Comparison of ENCODE assay signal across 3 cellular contexts in the genomic region with DNA sequence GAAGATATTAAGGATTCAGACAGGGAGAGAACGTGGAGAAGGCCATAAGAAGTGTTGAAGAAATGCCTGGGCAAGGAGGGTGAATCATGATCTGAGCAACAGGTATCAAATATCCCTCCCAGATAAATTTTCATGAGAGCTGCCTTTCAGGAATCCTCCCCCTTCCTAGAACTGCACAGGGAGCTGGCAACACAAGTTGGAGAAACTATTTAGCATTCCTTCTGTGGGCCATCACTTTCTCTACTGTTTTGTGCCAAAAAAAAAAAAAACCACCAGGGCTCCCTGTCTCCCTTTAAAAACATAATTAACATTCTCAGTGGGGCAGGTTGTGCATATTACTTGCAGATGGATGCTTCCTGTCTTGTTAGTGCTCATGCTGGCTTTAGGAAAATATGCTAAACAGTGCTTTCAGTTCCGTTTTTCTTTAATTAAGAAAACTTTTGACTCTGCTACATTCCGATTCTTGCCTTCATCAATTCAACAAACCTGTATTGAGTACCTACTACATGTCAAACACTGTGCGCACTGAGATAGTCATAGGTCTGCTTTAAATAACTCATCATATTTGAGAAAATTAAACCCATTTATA.
A peak's percentile ranks its signal among the peaks of the same experiment; 100 is the strongest.
TF ChIP-seq lines count a peak whose summit lies in the region.

No MANE protein-coding gene starts in this region.

TF ChIP-seq in SK-N-SH treated with all-trans-retinoic acid at 6 μM for 48 hours, 23 proteins besides CTCF, POLR2A, EP300 and RAD21:
- TF ChIP-seq ISL1 (CRISPR knock-in tag; IDR thresholded peaks at IDR 0.05) (peak; percentile 62), ZNF8 (CRISPR knock-in tag; IDR thresholded peaks at IDR 0.05) (no peak), CREB5 (CRISPR knock-in tag; IDR thresholded peaks at IDR 0.05; ENCODE audit: low read depth) (no peak), PATZ1 (CRISPR knock-in tag; IDR thresholded peaks at IDR 0.05; ENCODE audit: borderline replicate concordance) (no peak)

TF ChIP-seq in SK-N-SH, 30 proteins besides CTCF, POLR2A, EP300 and RAD21:
- TF ChIP-seq GATA2 (CRISPR knock-in tag; IDR thresholded peaks at IDR 0.05) (no peak), RFX5 (IDR thresholded peaks at IDR 0.05; ENCODE audit: low read length) (no peak), NFIC (IDR thresholded peaks at IDR 0.05; ENCODE audit: borderline replicate concordance) (no peak), JUND (IDR thresholded peaks at IDR 0.05) (no peak), ZBTB33 (IDR thresholded peaks at IDR 0.05; ENCODE audit: borderline replicate concordance, low read depth) (no peak), TAF1 (IDR thresholded peaks at IDR 0.05; ENCODE audit: borderline replicate concordance, low read depth, low read length) (no peak), MEF2A (IDR thresholded peaks at IDR 0.05; ENCODE audit: borderline replicate concordance, low read depth) (no peak), EZH2phosphoT487 (IDR thresholded peaks at IDR 0.05; ENCODE audit: borderline replicate concordance, low read depth) (no peak), TCF12 (IDR thresholded peaks at IDR 0.05) (no peak), TEAD4 (IDR thresholded peaks at IDR 0.05; ENCODE audit: borderline replicate concordance, insufficient read depth) (no peak), YY1 (IDR thresholded peaks at IDR 0.05; ENCODE audit: low read depth) (no peak), SMC3 (IDR thresholded peaks at IDR 0.05; ENCODE audit: low read depth, low read length) (no peak)
- TF ChIP-seq, protein P1, sequence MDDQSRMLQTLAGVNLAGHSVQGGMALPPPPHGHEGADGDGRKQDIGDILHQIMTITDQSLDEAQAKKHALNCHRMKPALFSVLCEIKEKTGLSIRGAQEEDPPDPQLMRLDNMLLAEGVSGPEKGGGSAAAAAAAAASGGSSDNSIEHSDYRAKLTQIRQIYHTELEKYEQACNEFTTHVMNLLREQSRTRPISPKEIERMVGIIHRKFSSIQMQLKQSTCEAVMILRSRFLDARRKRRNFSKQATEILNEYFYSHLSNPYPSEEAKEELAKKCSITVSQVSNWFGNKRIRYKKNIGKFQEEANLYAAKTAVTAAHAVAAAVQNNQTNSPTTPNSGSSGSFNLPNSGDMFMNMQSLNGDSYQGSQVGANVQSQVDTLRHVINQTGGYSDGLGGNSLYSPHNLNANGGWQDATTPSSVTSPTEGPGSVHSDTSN (IDR thresholded peaks at IDR 0.05) = no peak

TF ChIP-seq in H1, 55 proteins besides CTCF, POLR2A, EP300 and RAD21:
- TF ChIP-seq ZNF274 (IDR thresholded peaks at IDR 0.05; ENCODE audit: borderline replicate concordance, extremely low read depth, low read length) (no peak), JUN (IDR thresholded peaks at IDR 0.05; ENCODE audit: low read depth, low read length) (no peak)
